In genomic region chr11:44570411-44571155, GRCh38 we compare ENCODE assay signal across 14 cellular contexts. TPM values are rescaled to one million over a fixed set of nuclear protein-coding genes. Genes with fewer than 3 reads are reported as not detected.
A peak's percentile ranks its signal among the peaks of the same experiment; 100 is the strongest.
DNase-seq lines count a peak whose midpoint lies in the region; ATAC-seq and TF ChIP-seq lines count a peak whose summit lies in the region.
"Had no signal": no experiment of that assay in that cellular context is flagged by ENCODE, and none has a peak within 500 bp of the region (broad histone marks: within the 10 kb centered on the region; RNA-seq: fewer than 3 reads in every experiment).

No MANE protein-coding gene starts in this region.

- peak overlapping the region; percentile 7 for H3K4me2 ChIP-seq in skeletal muscle satellite cell (ENCODE audit: low read length)

- H3K9ac ChIP-seq in skeletal muscle satellite cell (ENCODE audit: low read depth, low read length) = no peak overlapping the region

- ATAC-seq in activated CD4-positive, alpha-beta T cell treated with anti-CD3 and anti-CD28 coated beads for 36 hours = no peak
- no peak for ATAC-seq in GM21786 (IDR thresholded peaks at IDR 0.05; ENCODE audit: unreplicated experiment)

- peaks cover 84% of the 10 kb centered on the region for H3K4me1 Mint-ChIP-seq in activated CD4-positive, alpha-beta T cell treated with anti-CD3 and anti-CD28 coated beads for 36 hours
- peaks cover 63% of the 10 kb centered on the region for H3K4me1 Mint-ChIP-seq in chondrocyte (ENCODE audit: low read depth)

- POLR2A ChIA-PET in activated CD4-positive, alpha-beta T cell treated with anti-CD3 and anti-CD28 coated beads for 36 hours (lab: Charles Lee) = interaction anchor here (1.5 kb wide), 1 partner anchor 41 kb away, joined by 4 read pairs; no protein-coding TSS in a partner anchor

- intact Hi-C loops in activated CD4-positive, alpha-beta T cell treated with anti-CD3 and anti-CD28 coated beads for 36 hours (cut with DNase I, micrococcal nuclease) = no loop called here

- H3K36me3 ChIP-seq in skeletal muscle satellite cell (ENCODE audit: insufficient read depth, low read length) = no peaks in the 10 kb centered on the region

- H3K4me3 Mint-ChIP-seq in activated CD4-positive, alpha-beta T cell treated with anti-CD3 and anti-CD28 coated beads for 36 hours = peak overlapping the region; percentile 93
- H3K4me3 Mint-ChIP-seq in chondrocyte (ENCODE audit: unreplicated experiment) = no peak overlapping the region
- H3K4me3 Mint-ChIP-seq: activated CD4-positive, alpha-beta T cell treated with anti-CD3 and anti-CD28 coated beads, Interleukin-2, amount 10 ng/mL, durations not matched to agents 7 days and 5 days had no signal

- no peaks in the 10 kb centered on the region for H3K27me3 Mint-ChIP-seq in activated CD4-positive, alpha-beta T cell treated with anti-CD3 and anti-CD28 coated beads for 36 hours
- no peaks in the 10 kb centered on the region for H3K27me3 Mint-ChIP-seq in chondrocyte (ENCODE audit: low read depth)
- H3K27me3 Mint-ChIP-seq: activated CD4-positive, alpha-beta T cell treated with anti-CD3 and anti-CD28 coated beads, Interleukin-2, amount 10 ng/mL, durations not matched to agents 7 days and 5 days had no signal

- H3K9me3 Mint-ChIP-seq in activated CD4-positive, alpha-beta T cell treated with anti-CD3 and anti-CD28 coated beads for 36 hours (ENCODE audit: low read depth) = no peaks in the 10 kb centered on the region
- no peaks in the 10 kb centered on the region for H3K9me3 Mint-ChIP-seq in chondrocyte (ENCODE audit: low read depth)

- peaks cover 82% of the 10 kb centered on the region for H3K4me1 ChIP-seq in skeletal muscle satellite cell (ENCODE audit: control insufficient read depth, insufficient read depth, low read length)

- peak overlapping the region; percentile 92 for H3K27ac Mint-ChIP-seq in activated CD4-positive, alpha-beta T cell treated with anti-CD3 and anti-CD28 coated beads for 36 hours
- peak overlapping the region; percentile 59 for H3K27ac Mint-ChIP-seq in chondrocyte (ENCODE audit: unreplicated experiment)

- no peak for TF ChIP-seq CTCF in chondrocyte (IDR thresholded peaks at IDR 0.05)

- no peaks in the 10 kb centered on the region for H3K9me3 ChIP-seq in skeletal muscle satellite cell (replicated peaks; ENCODE audit: low read length)
- H3K9me3 ChIP-seq: testis had no signal

- no peak for DNase-seq in activated CD4-positive, alpha-beta T cell treated with anti-CD3 and anti-CD28 coated beads for 36 hours
- no peak for DNase-seq in activated CD4-positive, alpha-beta T cell treated with anti-CD3 and anti-CD28 coated beads for 48 hours
- DNase-seq in M059J (ENCODE audit: low read depth) (peak; percentile 34), chondrocyte (ENCODE audit: low spot score) (no peak), SKM-1 treated with dmso at 0.1 percent for 144 hours (lab: John Stamatoyannopoulos, UW; ENCODE audit: unreplicated experiment) (no peak), epidermal melanocyte (ENCODE audit: insufficient read length, low spot score) (no peak)
- DNase-seq: activated CD4-positive, alpha-beta T cell treated with anti-CD3 and anti-CD28 coated beads, Interleukin-2, amount 10 ng/mL, durations not matched to agents 7 days and 5 days; hypothalamus; NCI-H1092 treated with DMSO at 0.1 percent for 48 hours; NCI-H524; SHP77; testis had no signal

- H3K36me3 Mint-ChIP-seq in activated CD4-positive, alpha-beta T cell treated with anti-CD3 and anti-CD28 coated beads for 36 hours (ENCODE audit: low read depth) = peaks cover 44% of the 10 kb centered on the region
- H3K36me3 Mint-ChIP-seq in chondrocyte (ENCODE audit: low read depth) = no peaks in the 10 kb centered on the region

- no peaks in the 10 kb centered on the region for H3K27me3 ChIP-seq in skeletal muscle satellite cell (ENCODE audit: control insufficient read depth, insufficient read depth, low read length)
- H3K27me3 ChIP-seq: testis had no signal

- no peak overlapping the region for H3K4me3 ChIP-seq in skeletal muscle satellite cell (ENCODE audit: low read length)
- H3K4me3 ChIP-seq: testis had no signal

- CTCF ChIA-PET in activated CD4-positive, alpha-beta T cell treated with anti-CD3 and anti-CD28 coated beads for 36 hours (lab: Charles Lee) = interaction anchor here (0.9 to 3.1 kb wide), 4 partner anchors 13 to 46 kb away, joined by 3 to 16 read pairs (median 8); no protein-coding TSS in a partner anchor

RNA-seq across cellular contexts. Expression of gene CD82, which starts 5.1 kb away (rescaled TPM):
- total RNA-seq in activated CD4-positive, alpha-beta T cell treated with anti-CD3 and anti-CD28 coated beads for 36 hours = 100 to 1,000 TPM; 239 to 272 TPM
- total RNA-seq in M059J (2014; rRNA removed; shearing (Covaris generic)) = 41.6 and 50.0 TPM in 2 replicates
- 14.4 to 46.6 TPM (median 17.0 TPM) in 3 replicates for total RNA-seq in chondrocyte
- 18.3 and 50.5 TPM in 2 replicates for total RNA-seq in skeletal muscle satellite cell (2012; rRNA removed)
